ENCODE assay signal across 9 cellular contexts in the genomic region with DNA sequence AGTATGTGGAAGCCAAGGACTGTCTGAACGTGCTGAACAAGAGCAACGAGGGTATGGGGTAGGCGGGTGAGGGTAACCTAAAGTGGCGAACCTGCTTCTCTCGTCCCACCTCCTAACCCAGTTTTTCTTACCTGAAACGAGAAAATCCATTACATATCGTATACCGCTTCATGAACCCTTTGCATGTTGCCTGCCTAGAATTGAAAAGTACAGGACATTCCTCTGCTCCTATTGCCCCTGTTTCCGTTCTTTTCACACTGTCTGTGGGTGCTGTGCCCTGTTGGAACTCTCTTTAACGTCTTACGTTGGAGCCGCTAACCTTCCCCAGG. TPM values are rescaled to one million over a fixed set of nuclear protein-coding genes. Genes with fewer than 3 reads are reported as not detected.
DNase-seq lines count a peak whose midpoint lies in the region; ATAC-seq, FAIRE-seq and TF ChIP-seq lines count a peak whose summit lies in the region.
"Had no signal": no experiment of that assay in that cellular context is flagged by ENCODE, and none has a peak within 500 bp of the region (broad histone marks: within the 10 kb centered on the region; RNA-seq: fewer than 3 reads in every experiment).

No MANE protein-coding gene starts in this region.

- no peak for TF ChIP-seq RAD21 in HepG2 (CRISPR knock-in tag; IDR thresholded peaks at IDR 0.05)

- no peak for FAIRE-seq in HepG2 (lab: Jason Lieb, UNC)
- FAIRE-seq: endometrium had no signal

- peak overlapping the region; percentile 90 for H3K4me2 ChIP-seq in HepG2 (ENCODE audit: low read depth, low read length)

- no peak for TF ChIP-seq EP300 in HepG2 (IDR thresholded peaks at IDR 0.05; ENCODE audit: low read depth in 2 of 2, low read length in 2 of 2)
- no peak for TF ChIP-seq EP300 in HepG2 (CRISPR knock-in tag; IDR thresholded peaks at IDR 0.05; ENCODE audit: borderline replicate concordance)

- no peaks in the 10 kb centered on the region for H4K20me1 ChIP-seq in HepG2 (ENCODE audit: insufficient read depth, low read length)

- no peak for ATAC-seq in HepG2

- H3K9ac ChIP-seq in HepG2 (ENCODE audit: insufficient read depth, low read depth, low read length): peak overlapping the region; percentile 98

- H3K9me3 ChIP-seq in HepG2 (ENCODE audit: low read length) (no peaks in the 10 kb centered on the region), thymus (ENCODE audit: control insufficient read depth) (no peaks in the 10 kb centered on the region)

- H3K27ac ChIP-seq in HepG2 (ENCODE audit: extremely low read length, insufficient read depth, low read length) (peak overlapping the region; percentile 74), thymus (ENCODE audit: low read depth) (peak overlapping the region; percentile 97)

- peak overlapping the region; percentile 92 for H3K27ac Mint-ChIP-seq in T-helper 1 cell treated with Interleukin-12 subunit alpha and Interleukin-12 subunit beta and Interleukin-4 antibody, amounts not matched to agents 30 μg/mL and 1 μg/mL, for 36 hours

- no peak for TF ChIP-seq POLR2A in HepG2 (IDR thresholded peaks at IDR 0.05; ENCODE audit: insufficient read depth in 1 of 2, low read depth in 2 of 2, low read length in 2 of 2)

- peaks cover 32% of the 10 kb centered on the region for H3K79me2 ChIP-seq in HepG2 (ENCODE audit: insufficient read depth, low read length)

- peaks cover 46% of the 10 kb centered on the region for H3K4me1 ChIP-seq in HepG2 (ENCODE audit: insufficient read depth, low read length)
- H3K4me1 ChIP-seq in thymus (ENCODE audit: control insufficient read depth, insufficient read depth, low read length): peaks cover 21% of the 10 kb centered on the region

- no peak for TF ChIP-seq CTCF in astrocyte of the cerebellum (IDR thresholded peaks at IDR 0.05; ENCODE audit: low read depth, low read length, missing control alignments)
- no peak for TF ChIP-seq CTCF in HepG2 (CRISPR knock-in tag; IDR thresholded peaks at IDR 0.05)

- peak overlapping the region; percentile 96 for H3K4me3 Mint-ChIP-seq in T-helper 1 cell treated with Interleukin-12 subunit alpha and Interleukin-12 subunit beta and Interleukin-4 antibody, amounts not matched to agents 30 μg/mL and 1 μg/mL, for 36 hours

- H3K36me3 Mint-ChIP-seq in T-helper 1 cell treated with Interleukin-12 subunit alpha and Interleukin-12 subunit beta and Interleukin-4 antibody, amounts not matched to agents 30 μg/mL and 1 μg/mL, for 36 hours (ENCODE audit: low read depth): peaks cover 44% of the 10 kb centered on the region

- BruUV-seq in HepG2 (replicated peaks; lab: Mats Ljungman, UMichigan): TSS peak; percentile 69

- H3K27me3 ChIP-seq in HepG2 (ENCODE audit: control insufficient read depth in 1 of 2, insufficient read depth in 2 of 2, low read length in 2 of 2): peaks cover 0 to 4% of the 10 kb centered on the region in 2 experiments; a peak in 1 of 5 replicates
- no peaks in the 10 kb centered on the region for H3K27me3 ChIP-seq in thymus (ENCODE audit: control insufficient read depth, insufficient read depth)

- DNase-seq in T-helper 1 cell (no peak), astrocyte of the cerebellum (ENCODE audit: low read depth) (no peak), HepG2 (ENCODE audit: low spot score) (no peak), ACHN (no peak), NCI-H2081 (lab: John Stamatoyannopoulos, UW) (no peak), DMS153 (lab: John Stamatoyannopoulos, UW) (no peak)

- peak overlapping the region; percentile 78 for H2AFZ ChIP-seq in HepG2 (ENCODE audit: low read length)

- CTCF ChIA-PET in HepG2 (lab: Yijun Ruan, JAX; ENCODE audit: low intra/inter-chr PET ratio, low total read pairs): no interaction called here

- in situ Hi-C loops in astrocyte of the cerebellum (cut with HindIII; ENCODE audit: low sequenced_read_pairs): loop anchor here (5.0 kb wide), 1 partner anchor 124 kb away; no protein-coding TSS in a partner anchor
- in situ Hi-C loops in HepG2 (cut with HindIII; ENCODE audit: extremely low pct_ligation_motif_present, low pct_unique_long_range_greater_than_20kb): no loop called here
- in situ Hi-C loops in ACHN (cut with HindIII; ENCODE audit: low pct_ligation_motif_present, low pct_unique_long_range_greater_than_20kb, low sequenced_read_pairs): no loop called here

- H3K27me3 Mint-ChIP-seq in T-helper 1 cell treated with Interleukin-12 subunit alpha and Interleukin-12 subunit beta and Interleukin-4 antibody, amounts not matched to agents 30 μg/mL and 1 μg/mL, for 36 hours (ENCODE audit: low read depth): no peaks in the 10 kb centered on the region

- H3K36me3 ChIP-seq in HepG2 (replicated peaks in 1 of 2; ENCODE audit: control insufficient read depth in 1 of 2, insufficient read depth in 2 of 2, low read length in 2 of 2) (peaks cover 8 to 24% of the 10 kb centered on the region in 2 experiments), thymus (ENCODE audit: control insufficient read depth, insufficient read depth) (peaks cover 21% of the 10 kb centered on the region)

- intact Hi-C loops in HepG2 (cut with micrococcal nuclease; ENCODE audit: unreplicated experiment): loop anchor here (5.0 kb wide), 1 partner anchor 74 kb away; no protein-coding TSS in a partner anchor

- 1% methylated on average over 12 of the region's 12 CpGs for WGBS in HepG2 (ENCODE audit: low lambda C conversion rate)
- WGBS in thymus: 11% methylated on average over 12 of the region's 12 CpGs

- H3K4me1 Mint-ChIP-seq in T-helper 1 cell treated with Interleukin-12 subunit alpha and Interleukin-12 subunit beta and Interleukin-4 antibody, amounts not matched to agents 30 μg/mL and 1 μg/mL, for 36 hours (ENCODE audit: low read depth): peaks cover 39% of the 10 kb centered on the region

- POLR2A ChIA-PET in HepG2 (lab: Yijun Ruan, JAX): interaction anchor here (0.7 to 1.9 kb wide), 26 partner anchors 8 to 248 kb away, joined by 3 to 53 read pairs (median 5); partner anchors contain the start of genes AAAS, CSAD, ESPL1 and PRR13

- H3K9me3 Mint-ChIP-seq in T-helper 1 cell treated with Interleukin-12 subunit alpha and Interleukin-12 subunit beta and Interleukin-4 antibody, amounts not matched to agents 30 μg/mL and 1 μg/mL, for 36 hours: no peaks in the 10 kb centered on the region

- H3K4me3 ChIP-seq in astrocyte of the cerebellum (ENCODE audit: low read depth, low read length): peak overlapping the region; percentile 99
- H3K4me3 ChIP-seq in HepG2 (replicated peaks in 1 of 3; ENCODE audit: insufficient read depth in 1 of 3, low read depth in 2 of 3, low read length in 3 of 3): peak overlapping the region; percentile 90 to 98 (median 96)
- peak overlapping the region; percentile 66 for H3K4me3 ChIP-seq in thymus (ENCODE audit: low read length)

RNA-seq across cellular contexts. Expression of gene PFDN5, which starts 0.5 kb away (rescaled TPM):
- total RNA-seq in HepG2 (2016; rRNA removed; fragmentation: Illumina TruSeq; extraction: Trizol): 462 and 578 TPM in 2 replicates
- 461 and 472 TPM in 2 replicates for total RNA-seq in HepG2 (2016; cell fraction: cytosol; rRNA removed; fragmentation: Illumina TruSeq; extraction: Trizol; ENCODE audit: low read depth)
- 478 and 604 TPM in 2 replicates for total RNA-seq in HepG2 (2016; cell fraction: insoluble cytoplasmic fraction; rRNA removed; fragmentation: Illumina TruSeq; extraction: Trizol)
- total RNA-seq in HepG2 (2016; cell fraction: membrane; rRNA removed; fragmentation: Illumina TruSeq; extraction: Trizol): 502 and 534 TPM in 2 replicates
- 239 and 246 TPM in 2 replicates for total RNA-seq in HepG2 (2016; cell fraction: nucleus; rRNA removed; fragmentation: Illumina TruSeq; extraction: Trizol)
- polyA plus RNA-seq in HepG2 (2011; rRNA removed) (440 and 449 TPM in 2 replicates), thymus (1,604 TPM)
- polyA plus RNA-seq in HepG2 (2011; cell fraction: cytosol; rRNA removed): 513 and 623 TPM in 2 replicates
- polyA plus RNA-seq in HepG2 (2011; cell fraction: nucleus; rRNA removed): 505 and 601 TPM in 2 replicates
- polyA plus RNA-seq in HepG2 (2012): 398 and 423 TPM in 2 replicates
- 472 and 500 TPM in 2 replicates for polyA plus RNA-seq in HepG2 (2016; cell fraction: cytosol; fragmentation: Illumina TruSeq; extraction: Trizol; ENCODE audit: low read depth)
- polyA plus RNA-seq in HepG2 (2016; cell fraction: insoluble cytoplasmic fraction; fragmentation: Illumina TruSeq; extraction: Trizol; ENCODE audit: low read depth): 484 and 533 TPM in 2 replicates
- polyA plus RNA-seq in HepG2 (2016; cell fraction: membrane; fragmentation: Illumina TruSeq; extraction: Trizol; ENCODE audit: low read depth): 441 and 460 TPM in 2 replicates
- polyA plus RNA-seq in HepG2 (2016; cell fraction: nucleus; fragmentation: Illumina TruSeq; extraction: Trizol; ENCODE audit: insufficient read depth, low read depth): 433 and 469 TPM in 2 replicates
- 90.5 and 285 TPM in 2 replicates for polyA minus RNA-seq in HepG2 (2011; rRNA and poly(A)+ RNA removed; ENCODE audit: low replicate concordance)
- polyA minus RNA-seq in HepG2 (2011; cell fraction: cytosol; rRNA and poly(A)+ RNA removed): 52.1 and 57.1 TPM in 2 replicates
- polyA minus RNA-seq in HepG2 (2011; cell fraction: nucleus; rRNA and poly(A)+ RNA removed): 96.6 and 129 TPM in 2 replicates

RNA-seq across cellular contexts. Expression of gene MYG1, which starts 3.6 kb away (rescaled TPM):
- 58.0 and 62.6 TPM in 2 replicates for total RNA-seq in HepG2 (2016; rRNA removed; fragmentation: Illumina TruSeq; extraction: Trizol)
- total RNA-seq in HepG2 (2016; cell fraction: cytosol; rRNA removed; fragmentation: Illumina TruSeq; extraction: Trizol; ENCODE audit: low read depth): 35.2 and 36.5 TPM in 2 replicates
- total RNA-seq in HepG2 (2016; cell fraction: insoluble cytoplasmic fraction; rRNA removed; fragmentation: Illumina TruSeq; extraction: Trizol): 58.1 and 59.2 TPM in 2 replicates
- 45.1 and 51.7 TPM in 2 replicates for total RNA-seq in HepG2 (2016; cell fraction: membrane; rRNA removed; fragmentation: Illumina TruSeq; extraction: Trizol)
- total RNA-seq in HepG2 (2016; cell fraction: nucleus; rRNA removed; fragmentation: Illumina TruSeq; extraction: Trizol): 28.7 and 35.7 TPM in 2 replicates
- polyA plus RNA-seq in HepG2 (2011; rRNA removed) (38.6 and 40.7 TPM in 2 replicates), thymus (57.9 TPM)
- polyA plus RNA-seq in HepG2 (2011; cell fraction: cytosol; rRNA removed): 42.9 and 57.6 TPM in 2 replicates
- 32.2 and 36.0 TPM in 2 replicates for polyA plus RNA-seq in HepG2 (2011; cell fraction: nucleus; rRNA removed)
- 21.3 and 34.6 TPM in 2 replicates for polyA plus RNA-seq in HepG2 (2012)
- polyA plus RNA-seq in HepG2 (2016; cell fraction: cytosol; fragmentation: Illumina TruSeq; extraction: Trizol; ENCODE audit: low read depth): 38.0 and 47.5 TPM in 2 replicates
- 49.2 and 59.1 TPM in 2 replicates for polyA plus RNA-seq in HepG2 (2016; cell fraction: insoluble cytoplasmic fraction; fragmentation: Illumina TruSeq; extraction: Trizol; ENCODE audit: low read depth)
- polyA plus RNA-seq in HepG2 (2016; cell fraction: membrane; fragmentation: Illumina TruSeq; extraction: Trizol; ENCODE audit: low read depth): 39.2 and 41.9 TPM in 2 replicates
- polyA plus RNA-seq in HepG2 (2016; cell fraction: nucleus; fragmentation: Illumina TruSeq; extraction: Trizol; ENCODE audit: insufficient read depth, low read depth): 54.0 and 73.0 TPM in 2 replicates
- polyA minus RNA-seq in HepG2 (2011; rRNA and poly(A)+ RNA removed; ENCODE audit: low replicate concordance): 43.6 and 97.4 TPM in 2 replicates
- 15.0 and 19.7 TPM in 2 replicates for polyA minus RNA-seq in HepG2 (2011; cell fraction: cytosol; rRNA and poly(A)+ RNA removed)
- polyA minus RNA-seq in HepG2 (2011; cell fraction: nucleus; rRNA and poly(A)+ RNA removed): 8.8 and 14.4 TPM in 2 replicates

RNA-seq across cellular contexts. Expression of gene AAAS, which starts 25.6 kb away (rescaled TPM):
- total RNA-seq in HepG2 (2016; rRNA removed; fragmentation: Illumina TruSeq; extraction: Trizol): 47.6 and 49.9 TPM in 2 replicates
- total RNA-seq in HepG2 (2016; cell fraction: cytosol; rRNA removed; fragmentation: Illumina TruSeq; extraction: Trizol; ENCODE audit: low read depth): 6.3 and 7.4 TPM in 2 replicates
- total RNA-seq in HepG2 (2016; cell fraction: insoluble cytoplasmic fraction; rRNA removed; fragmentation: Illumina TruSeq; extraction: Trizol): 49.9 and 52.5 TPM in 2 replicates
- 10.6 and 11.1 TPM in 2 replicates for total RNA-seq in HepG2 (2016; cell fraction: membrane; rRNA removed; fragmentation: Illumina TruSeq; extraction: Trizol)
- 41.2 and 46.6 TPM in 2 replicates for total RNA-seq in HepG2 (2016; cell fraction: nucleus; rRNA removed; fragmentation: Illumina TruSeq; extraction: Trizol)
- polyA plus RNA-seq in HepG2 (2011; rRNA removed): 52.0 and 54.0 TPM in 2 replicates
- polyA plus RNA-seq in HepG2 (2011; cell fraction: cytosol; rRNA removed): 37.5 and 46.8 TPM in 2 replicates
- polyA plus RNA-seq in HepG2 (2011; cell fraction: nucleus; rRNA removed): 182 and 197 TPM in 2 replicates
- polyA plus RNA-seq in HepG2 (2012): 40.1 and 43.3 TPM in 2 replicates
- polyA plus RNA-seq in HepG2 (2016; cell fraction: cytosol; fragmentation: Illumina TruSeq; extraction: Trizol; ENCODE audit: low read depth): 6.0 and 6.9 TPM in 2 replicates
- 54.2 and 64.7 TPM in 2 replicates for polyA plus RNA-seq in HepG2 (2016; cell fraction: insoluble cytoplasmic fraction; fragmentation: Illumina TruSeq; extraction: Trizol; ENCODE audit: low read depth)
- 9.0 and 9.4 TPM in 2 replicates for polyA plus RNA-seq in HepG2 (2016; cell fraction: membrane; fragmentation: Illumina TruSeq; extraction: Trizol; ENCODE audit: low read depth)
- polyA plus RNA-seq in HepG2 (2016; cell fraction: nucleus; fragmentation: Illumina TruSeq; extraction: Trizol; ENCODE audit: insufficient read depth, low read depth): 70.0 and 70.8 TPM in 2 replicates
- 115 and 225 TPM in 2 replicates for polyA minus RNA-seq in HepG2 (2011; rRNA and poly(A)+ RNA removed; ENCODE audit: low replicate concordance)
- polyA minus RNA-seq in HepG2 (2011; cell fraction: cytosol; rRNA and poly(A)+ RNA removed): 21.9 and 28.0 TPM in 2 replicates
- polyA minus RNA-seq in HepG2 (2011; cell fraction: nucleus; rRNA and poly(A)+ RNA removed): 39.3 and 48.9 TPM in 2 replicates
- polyA plus RNA-seq in thymus: 53.3 TPM

RNA-seq across cellular contexts. Expression of gene ESPL1, which starts 27.8 kb away (rescaled TPM):
- total RNA-seq in HepG2 (2016; rRNA removed; fragmentation: Illumina TruSeq; extraction: Trizol): 11.5 and 11.6 TPM in 2 replicates
- total RNA-seq in HepG2 (2016; cell fraction: cytosol; rRNA removed; fragmentation: Illumina TruSeq; extraction: Trizol; ENCODE audit: low read depth): 2.5 and 2.8 TPM in 2 replicates
- total RNA-seq in HepG2 (2016; cell fraction: insoluble cytoplasmic fraction; rRNA removed; fragmentation: Illumina TruSeq; extraction: Trizol): 11.5 and 12.0 TPM in 2 replicates
- 3.1 and 4.2 TPM in 2 replicates for total RNA-seq in HepG2 (2016; cell fraction: membrane; rRNA removed; fragmentation: Illumina TruSeq; extraction: Trizol)
- total RNA-seq in HepG2 (2016; cell fraction: nucleus; rRNA removed; fragmentation: Illumina TruSeq; extraction: Trizol): 16.7 and 24.8 TPM in 2 replicates
- polyA plus RNA-seq in HepG2 (2011; rRNA removed) (5.3 and 5.8 TPM in 2 replicates), thymus (1.7 TPM)
- 1.9 and 3.3 TPM in 2 replicates for polyA plus RNA-seq in HepG2 (2011; cell fraction: cytosol; rRNA removed)
- polyA plus RNA-seq in HepG2 (2011; cell fraction: nucleus; rRNA removed): 22.2 and 36.2 TPM in 2 replicates
- polyA plus RNA-seq in HepG2 (2012): 2.4 and 4.2 TPM in 2 replicates
- polyA plus RNA-seq in HepG2 (2016; cell fraction: cytosol; fragmentation: Illumina TruSeq; extraction: Trizol; ENCODE audit: low read depth): 0.60 and 0.89 TPM in 2 replicates
- polyA plus RNA-seq in HepG2 (2016; cell fraction: insoluble cytoplasmic fraction; fragmentation: Illumina TruSeq; extraction: Trizol; ENCODE audit: low read depth): 5.1 and 8.7 TPM in 2 replicates
- 1.7 and 1.8 TPM in 2 replicates for polyA plus RNA-seq in HepG2 (2016; cell fraction: membrane; fragmentation: Illumina TruSeq; extraction: Trizol; ENCODE audit: low read depth)
- 41.3 and 46.0 TPM in 2 replicates for polyA plus RNA-seq in HepG2 (2016; cell fraction: nucleus; fragmentation: Illumina TruSeq; extraction: Trizol; ENCODE audit: insufficient read depth, low read depth)
- polyA minus RNA-seq in HepG2 (2011; rRNA and poly(A)+ RNA removed; ENCODE audit: low replicate concordance): 14.1 and 75.7 TPM in 2 replicates
- 2.5 and 3.9 TPM in 2 replicates for polyA minus RNA-seq in HepG2 (2011; cell fraction: cytosol; rRNA and poly(A)+ RNA removed)
- 13.1 and 16.0 TPM in 2 replicates for polyA minus RNA-seq in HepG2 (2011; cell fraction: nucleus; rRNA and poly(A)+ RNA removed)

RNA-seq across cellular contexts. Expression of gene SP7, which starts 40.3 kb away (rescaled TPM):
- not detected in 2 replicates for total RNA-seq in HepG2 (2016; rRNA removed; fragmentation: Illumina TruSeq; extraction: Trizol)
- total RNA-seq in HepG2 (2016; cell fraction: cytosol; rRNA removed; fragmentation: Illumina TruSeq; extraction: Trizol; ENCODE audit: low read depth): not detected in 2 replicates
- not detected in 2 replicates for total RNA-seq in HepG2 (2016; cell fraction: insoluble cytoplasmic fraction; rRNA removed; fragmentation: Illumina TruSeq; extraction: Trizol)
- not detected in 2 replicates for total RNA-seq in HepG2 (2016; cell fraction: membrane; rRNA removed; fragmentation: Illumina TruSeq; extraction: Trizol)
- not detected in 2 replicates for total RNA-seq in HepG2 (2016; cell fraction: nucleus; rRNA removed; fragmentation: Illumina TruSeq; extraction: Trizol)
- polyA plus RNA-seq in HepG2 (2011; rRNA removed) (not detected in 2 replicates), thymus (0.02 TPM)
- not detected in 2 replicates for polyA plus RNA-seq in HepG2 (2011; cell fraction: cytosol; rRNA removed)
- not detected in 2 replicates for polyA plus RNA-seq in HepG2 (2011; cell fraction: nucleus; rRNA removed)
- polyA plus RNA-seq in HepG2 (2012): not detected in 2 replicates
- polyA plus RNA-seq in HepG2 (2016; cell fraction: cytosol; fragmentation: Illumina TruSeq; extraction: Trizol; ENCODE audit: low read depth): not detected in 2 replicates
- not detected in 2 replicates for polyA plus RNA-seq in HepG2 (2016; cell fraction: insoluble cytoplasmic fraction; fragmentation: Illumina TruSeq; extraction: Trizol; ENCODE audit: low read depth)
- polyA plus RNA-seq in HepG2 (2016; cell fraction: membrane; fragmentation: Illumina TruSeq; extraction: Trizol; ENCODE audit: low read depth): not detected in 2 replicates
- polyA plus RNA-seq in HepG2 (2016; cell fraction: nucleus; fragmentation: Illumina TruSeq; extraction: Trizol; ENCODE audit: insufficient read depth, low read depth): not detected in 2 replicates
- polyA minus RNA-seq in HepG2 (2011; rRNA and poly(A)+ RNA removed; ENCODE audit: low replicate concordance): not detected in 2 replicates
- polyA minus RNA-seq in HepG2 (2011; cell fraction: cytosol; rRNA and poly(A)+ RNA removed): not detected in 2 replicates
- not detected in 2 replicates for polyA minus RNA-seq in HepG2 (2011; cell fraction: nucleus; rRNA and poly(A)+ RNA removed)
